25 cellular contexts compared by ENCODE assay signal in genomic region chr7:48518092-48518491, GRCh38.
DNase-seq lines count a peak whose midpoint lies in the region; ATAC-seq, FAIRE-seq and TF ChIP-seq lines count a peak whose summit lies in the region.
"Had no signal": no experiment of that assay in that cellular context is flagged by ENCODE, and none has a peak within 500 bp of the region (broad histone marks: within the 10 kb centered on the region; RNA-seq: fewer than 3 reads in every experiment).

No MANE protein-coding gene starts in this region.

- no peaks in the 10 kb centered on the region for H3K9me3 Mint-ChIP-seq in endodermal cell
- no peaks in the 10 kb centered on the region for H3K9me3 Mint-ChIP-seq in MCF 10A (ENCODE audit: unreplicated experiment)
- H3K9me3 Mint-ChIP-seq: CD8-positive, alpha-beta memory T cell had no signal

- H3K27ac Mint-ChIP-seq in endodermal cell (no peak overlapping the region), MCF 10A (ENCODE audit: low read depth, unreplicated experiment) (no peak overlapping the region)
- H3K27ac Mint-ChIP-seq: B cell; CD8-positive, alpha-beta memory T cell had no signal

- POLR2A ChIA-PET in MCF 10A (lab: Yijun Ruan, JAX), result no interaction called here

- TF ChIP-seq CTCF in bronchial epithelial cell (IDR thresholded peaks at IDR 0.05; ENCODE audit: insufficient read depth, low read length, severe bottlenecking), result no peak
- no peak for TF ChIP-seq CTCF in endodermal cell (conservative IDR thresholded peaks at IDR 0.05)
- no peak for TF ChIP-seq CTCF in MCF 10A (IDR thresholded peaks at IDR 0.05; ENCODE audit: unreplicated experiment)

- peaks cover under 1% of the 10 kb centered on the region for H3K4me1 ChIP-seq in endodermal cell (ENCODE audit: control insufficient read depth, insufficient read depth, low read length)
- H3K4me1 ChIP-seq: A549, Peyer's patch had no signal

- H3K36me3 Mint-ChIP-seq in endodermal cell (ENCODE audit: low read depth) (no peaks in the 10 kb centered on the region), MCF 10A (ENCODE audit: insufficient read depth, unreplicated experiment) (no peaks in the 10 kb centered on the region)
- H3K36me3 Mint-ChIP-seq: CD8-positive, alpha-beta memory T cell had no signal

- no TSS peak for BruUV-seq in MCF 10A (replicated peaks; lab: Mats Ljungman, UMichigan)

- H3K4me3 Mint-ChIP-seq in endodermal cell (no peak overlapping the region), MCF 10A (ENCODE audit: unreplicated experiment) (no peak overlapping the region)
- H3K4me3 Mint-ChIP-seq: B cell; CD8-positive, alpha-beta memory T cell had no signal

- H3K36me3 ChIP-seq in bronchial epithelial cell (ENCODE audit: control insufficient read depth, insufficient read depth, low read length) (no peaks in the 10 kb centered on the region), endodermal cell (ENCODE audit: control insufficient read depth, insufficient read depth, low read length) (no peaks in the 10 kb centered on the region)
- H3K36me3 ChIP-seq: Peyer's patch had no signal

- in situ Hi-C loops in G401 (cut with HindIII; ENCODE audit: low sequenced_read_pairs), result no loop called here

- H3K4me1 Mint-ChIP-seq in endodermal cell (peaks cover 2% of the 10 kb centered on the region), MCF 10A (ENCODE audit: insufficient read depth, unreplicated experiment) (peaks cover 7% of the 10 kb centered on the region)
- H3K4me1 Mint-ChIP-seq: B cell; CD8-positive, alpha-beta memory T cell had no signal

- intact Hi-C loops in MCF 10A (cut with micrococcal nuclease), result no loop called here

- DNase-seq in NCI-H82 treated with DMSO at 0.1 percent for 48 hours (lab: John Stamatoyannopoulos, UW; ENCODE audit: unreplicated experiment), result peak; percentile 22
- peak; percentile 10 for DNase-seq in bronchial epithelial cell (ENCODE audit: low read depth)
- no peak for DNase-seq in DMS 273 treated with DMSO at 0.1 percent for 48 hours (lab: John Stamatoyannopoulos, UW)
- DNase-seq in endodermal cell, result no peak
- DNase-seq in MCF 10A (ENCODE audit: unreplicated experiment), result no peak
- no peak for DNase-seq in G401 (ENCODE audit: low spot score)
- DNase-seq: CD8-positive, alpha-beta memory T cell; DMS79 treated with DMSO at 0.1 percent for 48 hours; GM23248; H7; KBM-7; MM.1S; NCI-H1092; NCI-H1436; NCI-H187 treated with DMSO at 0.1 percent for 48 hours; NCI-H524; NCI-H748 treated with DMSO at 0.1 percent for 48 hours; NK-92 treated with Interleukin-12 subunit alpha and Interleukin-12 subunit beta, amount 100 ng/mL, for 24 hours; Peyer's patch; SHP77 treated with DMSO at 0.1 percent for 48 hours had no signal

- no peak overlapping the region for H3K9ac ChIP-seq in endodermal cell (ENCODE audit: extremely low read depth, low read length, poor library complexity, severe bottlenecking)
- H3K9ac ChIP-seq: GM23248 had no signal

- no peak overlapping the region for H3K27ac ChIP-seq in endodermal cell (ENCODE audit: low read depth, low read length)
- H3K27ac ChIP-seq: A549, C4-2B, GM23248, Peyer's patch had no signal

- WGBS in endodermal cell (ENCODE audit: insufficient coverage in 1 of 2, insufficient read length in 1 of 2), 2 experiments, result 56 to 64% methylated on average over 1 to 2 of the region's 2 CpGs

- no peak overlapping the region for H3K4me3 ChIP-seq in bronchial epithelial cell (ENCODE audit: low read depth, low read length)
- H3K4me3 ChIP-seq in endodermal cell (ENCODE audit: low read length), result no peak overlapping the region
- H3K4me3 ChIP-seq: A549, GM23248, Peyer's patch had no signal

- H3K9me3 ChIP-seq in endodermal cell (ENCODE audit: control insufficient read depth, low read length), result no peaks in the 10 kb centered on the region
- H3K9me3 ChIP-seq: A549, Peyer's patch had no signal

- CTCF ChIA-PET in MCF 10A (lab: Yijun Ruan, JAX), result interaction anchor here (0.8 to 0.9 kb wide), 2 partner anchors 357 to 576 kb away, joined by 4 to 5 read pairs; no protein-coding TSS in a partner anchor

- no peaks in the 10 kb centered on the region for H3K27me3 Mint-ChIP-seq in endodermal cell (ENCODE audit: insufficient read depth)
- peaks cover 5% of the 10 kb centered on the region for H3K27me3 Mint-ChIP-seq in MCF 10A (ENCODE audit: insufficient read depth, unreplicated experiment)
- H3K27me3 Mint-ChIP-seq: B cell; CD8-positive, alpha-beta memory T cell had no signal

- ATAC-seq in HG03432 (IDR thresholded peaks at IDR 0.05; ENCODE audit: unreplicated experiment), result peak; percentile 72
- ATAC-seq: A549 had no signal

- H3K27me3 ChIP-seq in bronchial epithelial cell (ENCODE audit: control insufficient read depth, insufficient read depth, low read length) (no peaks in the 10 kb centered on the region), endodermal cell (ENCODE audit: control insufficient read depth, insufficient read depth, low read length, poor library complexity, severe bottlenecking) (no peaks in the 10 kb centered on the region)
- H3K27me3 ChIP-seq: Peyer's patch had no signal

- no peak for FAIRE-seq in bronchial epithelial cell (lab: Jason Lieb, UNC)
- FAIRE-seq: A549, GM12892 had no signal

Comparison
In these comparisons a context has a peak if more than half of its experiments do, and no peak if none do; other contexts are left out.
1. DNase-seq: peak in NCI-H82 treated with DMSO at 0.1 percent for 48 hours (single experiment) and bronchial epithelial cell (single experiment); none in DMS 273 treated with DMSO at 0.1 percent for 48 hours (single experiment), endodermal cell (single experiment), MCF 10A (single experiment) and G401 (single experiment).